28 cellular contexts compared by ENCODE assay signal in the genomic region with DNA sequence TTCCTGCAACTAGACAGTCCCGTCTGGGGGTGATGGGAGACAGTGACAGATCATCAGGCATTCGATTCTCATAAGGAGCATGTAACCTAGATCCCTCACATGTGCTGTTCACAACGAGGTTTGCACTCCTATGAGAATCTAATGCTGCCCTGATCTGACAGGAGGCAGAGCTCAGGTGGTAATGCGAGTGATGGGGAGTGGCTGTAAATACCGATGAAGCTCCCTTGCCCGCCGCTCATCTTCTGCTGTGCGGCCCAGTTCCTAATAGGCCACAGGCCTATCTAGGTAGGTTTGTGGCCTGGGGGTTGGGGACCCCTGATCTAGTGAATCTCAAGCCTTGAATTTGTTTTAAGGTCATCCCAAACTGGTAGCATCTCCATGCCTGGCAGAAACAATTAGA.
"Had no signal": no experiment of that assay in that cellular context is flagged by ENCODE, and none has a peak within 500 bp of the region (broad histone marks: within the 10 kb centered on the region; RNA-seq: fewer than 3 reads in every experiment).

No MANE protein-coding gene starts in this region.

- H3K9me3 Mint-ChIP-seq: type B pancreatic cell had no signal

- H3K4me1 ChIP-seq: stomach, suprapubic skin, testis, thyroid gland, tibial artery, tibial nerve, transverse colon, upper lobe of left lung, upper lobe of right lung, uterus, vagina had no signal

- H3K9me3 ChIP-seq: suprapubic skin, testis, thoracic aorta, thyroid gland, tibial artery, transverse colon, upper lobe of left lung, upper lobe of right lung, uterus, vagina had no signal

- H3K4me3 Mint-ChIP-seq: stimulated activated effector memory CD8-positive, alpha-beta T cell treated with anti-CD3 and anti-CD28 coated beads, Interleukin-12 subunit alpha, Interleukin-12 subunit beta, amount 100 ng/mL, for 72 hours; stimulated activated memory B cell treated with anti-CD40 and anti-IgM and Interleukin-4, amounts not matched to agents 10 μg/mL and 1 μg/mL and 100 μg/mL, for 72 hours; stimulated activated naive B cell treated with anti-CD40 and anti-IgM and Interleukin-4, amounts not matched to agents 10 μg/mL and 1 μg/mL and 100 μg/mL, for 72 hours; stimulated activated naive CD8-positive, alpha-beta T cell treated with anti-CD3 and anti-CD28 coated beads, Interleukin-15, amount 100 ng/mL, for 72 hours; stimulated activated naive CD8-positive, alpha-beta T cell treated with anti-CD3 and anti-CD28 coated beads, Interleukin-15, Interleukin-2, amounts not matched to agents 100 ng/mL and 50 ng/mL, for 24 hours; type B pancreatic cell had no signal

- H3K27ac ChIP-seq: stomach, suprapubic skin, testis, thoracic aorta, thyroid gland, tibial artery, tibial nerve, transverse colon, upper lobe of left lung, upper lobe of right lung, uterus, vagina had no signal

- H3K4me1 Mint-ChIP-seq: stimulated activated memory B cell treated with anti-CD40 and anti-IgM and Interleukin-4, amounts not matched to agents 10 μg/mL and 1 μg/mL and 100 μg/mL, for 72 hours had no signal

- DNase-seq: stimulated activated CD4-positive, alpha-beta T cell treated with anti-CD3 and anti-CD28 coated beads, Interleukin-2, amount 100 ng/mL, for 48 hours; stimulated activated CD4-positive, alpha-beta T cell treated with anti-CD3 and anti-CD28 coated beads, Interleukin-4, amount 100 ng/mL, for 1 hour; stimulated activated CD4-positive, alpha-beta T cell treated with anti-CD3 and anti-CD28 coated beads, Interleukin-4, amount 100 ng/mL, for 24 hours; stimulated activated CD4-positive, alpha-beta T cell treated with anti-CD3 and anti-CD28 coated beads, Interleukin-4, amount 100 ng/mL, for 4 hours; stimulated activated CD8-positive, alpha-beta memory T cell treated with anti-CD3 and anti-CD28 coated beads, Interleukin-4, amount 100 ng/mL, for 48 hours; stimulated activated naive B cell treated with anti-CD40 and anti-IgM and Interleukin-4, amounts not matched to agents 10 μg/mL and 1 μg/mL and 100 μg/mL, for 72 hours; stimulated activated naive CD4-positive, alpha-beta T cell; stimulated activated naive CD4-positive, alpha-beta T cell treated with Interleukin-2 at 50 U/mL for 16 hours; stimulated activated naive CD8-positive, alpha-beta T cell treated with anti-CD3 and anti-CD28 coated beads, Interleukin-15, amount 100 ng/mL, for 72 hours; stimulated activated naive CD8-positive, alpha-beta T cell treated with anti-CD3 and anti-CD28 coated beads, Interleukin-15, Interleukin-2, amounts not matched to agents 100 U/mL and 50 U/mL, for 24 hours; stomach; substantia nigra; testis; thyroid gland; tibial artery; transverse colon; trophoblast cell; upper lobe of left lung; upper lobe of right lung; uterus had no signal

- H3K36me3 Mint-ChIP-seq: stimulated activated effector memory CD8-positive, alpha-beta T cell treated with anti-CD3 and anti-CD28 coated beads, Interleukin-12 subunit alpha, Interleukin-12 subunit beta, amount 100 ng/mL, for 72 hours; stimulated activated memory B cell treated with anti-CD40 and anti-IgM and Interleukin-4, amounts not matched to agents 10 μg/mL and 1 μg/mL and 100 μg/mL, for 72 hours; type B pancreatic cell had no signal

- H3K27me3 ChIP-seq: stomach, suprapubic skin, testis, thyroid gland, tibial artery, tibial nerve, transverse colon, upper lobe of left lung, uterus, vagina had no signal

- H3K36me3 ChIP-seq: stomach, suprapubic skin, thoracic aorta, thyroid gland, tibial artery, tibial nerve, transverse colon, upper lobe of left lung, upper lobe of right lung, vagina had no signal

- H3K27ac Mint-ChIP-seq: stimulated activated effector memory CD8-positive, alpha-beta T cell treated with anti-CD3 and anti-CD28 coated beads, Interleukin-12 subunit alpha, Interleukin-12 subunit beta, amount 100 ng/mL, for 72 hours; stimulated activated memory B cell treated with anti-CD40 and anti-IgM and Interleukin-4, amounts not matched to agents 10 μg/mL and 1 μg/mL and 100 μg/mL, for 72 hours; stimulated activated naive B cell treated with anti-CD40 and anti-IgM and Interleukin-4, amounts not matched to agents 10 μg/mL and 1 μg/mL and 100 μg/mL, for 72 hours; stimulated activated naive CD8-positive, alpha-beta T cell treated with anti-CD3 and anti-CD28 coated beads, Interleukin-15, amount 100 ng/mL, for 72 hours; stimulated activated naive CD8-positive, alpha-beta T cell treated with anti-CD3 and anti-CD28 coated beads, Interleukin-15, Interleukin-2, amounts not matched to agents 100 ng/mL and 50 ng/mL, for 24 hours; type B pancreatic cell had no signal

- H3K4me3 ChIP-seq: stomach, suprapubic skin, testis, thoracic aorta, thyroid gland, tibial artery, tibial nerve, transverse colon, upper lobe of left lung, upper lobe of right lung, uterus, vagina had no signal
